10 cellular contexts compared by ENCODE assay signal in genomic region chr10:83539528-83540308, GRCh38.
DNase-seq lines count a peak whose midpoint lies in the region; ATAC-seq and TF ChIP-seq lines count a peak whose summit lies in the region.
"Had no signal": no experiment of that assay in that cellular context is flagged by ENCODE, and none has a peak within 500 bp of the region (broad histone marks: within the 10 kb centered on the region; RNA-seq: fewer than 3 reads in every experiment).

No MANE protein-coding gene starts in this region.

- H2AFZ ChIP-seq in PC-3 (ENCODE audit: low read length) = no peak overlapping the region

- H3K4me2 ChIP-seq in PC-3 (ENCODE audit: low read length) = no peak overlapping the region

- H3K79me2 ChIP-seq in PC-3 (ENCODE audit: low read length) = no peaks in the 10 kb centered on the region

- no peaks in the 10 kb centered on the region for H3K36me3 Mint-ChIP-seq in activated CD4-positive, alpha-beta T cell treated with anti-CD3 and anti-CD28 coated beads for 36 hours (ENCODE audit: low read depth)
- H3K36me3 Mint-ChIP-seq: CD4-positive, CD25-positive, alpha-beta regulatory T cell had no signal

- H3K9me3 Mint-ChIP-seq in activated CD4-positive, alpha-beta T cell treated with anti-CD3 and anti-CD28 coated beads for 36 hours (ENCODE audit: low read depth) = peaks cover 3% of the 10 kb centered on the region

- H3K27me3 ChIP-seq in PC-3 (ENCODE audit: low read length) = no peaks in the 10 kb centered on the region

- H4K20me1 ChIP-seq in PC-3 (ENCODE audit: low read length) = no peaks in the 10 kb centered on the region

- H3K27me3 Mint-ChIP-seq in activated CD4-positive, alpha-beta T cell treated with anti-CD3 and anti-CD28 coated beads for 36 hours = no peaks in the 10 kb centered on the region
- H3K27me3 Mint-ChIP-seq: CD4-positive, CD25-positive, alpha-beta regulatory T cell had no signal

- CTCF ChIA-PET in activated CD4-positive, alpha-beta T cell treated with anti-CD3 and anti-CD28 coated beads for 36 hours (lab: Charles Lee) = interaction anchor here (0.8 to 1.4 kb wide), 2 partner anchors 10 to 16 kb away, joined by 3 read pairs; no protein-coding TSS in a partner anchor
- CTCF ChIA-PET in RWPE1 (lab: Yijun Ruan, JAX) (interaction anchor here (0.6 kb wide), 1 partner anchor 11 kb away, joined by 5 read pairs; no protein-coding TSS in a partner anchor), PC-3 (lab: Charles Lee) (no interaction called here)

- H3K9me2 ChIP-seq in PC-3 (replicated peaks; ENCODE audit: low read length) = no peaks in the 10 kb centered on the region

- no peak overlapping the region for H3K4me3 Mint-ChIP-seq in activated CD4-positive, alpha-beta T cell treated with anti-CD3 and anti-CD28 coated beads for 36 hours
- H3K4me3 Mint-ChIP-seq: CD4-positive, CD25-positive, alpha-beta regulatory T cell had no signal

- peak; percentile 69 for ATAC-seq in GM21529 (IDR thresholded peaks at IDR 0.05; ENCODE audit: unreplicated experiment)
- no peak for ATAC-seq in activated CD4-positive, alpha-beta T cell treated with anti-CD3 and anti-CD28 coated beads for 36 hours
- no peak for ATAC-seq in PC-3

- intact Hi-C loops in activated CD4-positive, alpha-beta T cell treated with anti-CD3 and anti-CD28 coated beads for 36 hours (cut with DNase I, micrococcal nuclease) = no loop called here
- intact Hi-C loops in PC-3 (cut with micrococcal nuclease) = no loop called here

- H3K4me1 ChIP-seq in PC-3 (ENCODE audit: insufficient read depth, low read length) = no peaks in the 10 kb centered on the region

- no peak overlapping the region for H3K27ac Mint-ChIP-seq in activated CD4-positive, alpha-beta T cell treated with anti-CD3 and anti-CD28 coated beads for 36 hours
- H3K27ac Mint-ChIP-seq: CD4-positive, CD25-positive, alpha-beta regulatory T cell had no signal

- DNase-seq in AG10803 (ENCODE audit: low read depth) (peak; percentile 26), NCI-H69 (lab: John Stamatoyannopoulos, UW) (peak; percentile 80), iPS-NIHi7 (ENCODE audit: extremely low spot score) (peak; percentile 27), NCI-H1694 treated with DMSO at 0.1 percent for 48 hours (lab: John Stamatoyannopoulos, UW) (no peak), RWPE1 (ENCODE audit: low spot score) (no peak), PC-3 (no peak)
- DNase-seq in activated CD4-positive, alpha-beta T cell treated with anti-CD3 and anti-CD28 coated beads for 36 hours = no peak
- DNase-seq: CD4-positive, CD25-positive, alpha-beta regulatory T cell; central memory CD4-positive, alpha-beta T cell had no signal

- no TSS peak for BruUV-seq in PC-3 (replicated peaks; lab: Mats Ljungman, UMichigan)

- H3K9ac ChIP-seq in PC-3 (ENCODE audit: low read length) = no peak overlapping the region

- H3K27ac ChIP-seq in RWPE1 (no peak overlapping the region), PC-3 (ENCODE audit: low read length) (no peak overlapping the region)

- H3K4me1 Mint-ChIP-seq in activated CD4-positive, alpha-beta T cell treated with anti-CD3 and anti-CD28 coated beads for 36 hours = no peaks in the 10 kb centered on the region
- H3K4me1 Mint-ChIP-seq: CD4-positive, CD25-positive, alpha-beta regulatory T cell had no signal

- H3K36me3 ChIP-seq in PC-3 (ENCODE audit: low read depth, low read length) = no peaks in the 10 kb centered on the region

- TF ChIP-seq CTCF in AG10803 (conservative IDR thresholded peaks at IDR 0.05; ENCODE audit: low read length) (no peak), RWPE1 (conservative IDR thresholded peaks at IDR 0.05; ENCODE audit: low read depth) (no peak), PC-3 (conservative IDR thresholded peaks at IDR 0.05; ENCODE audit: low read depth, low read length) (no peak)

- POLR2A ChIA-PET in activated CD4-positive, alpha-beta T cell treated with anti-CD3 and anti-CD28 coated beads for 36 hours (lab: Charles Lee) = no interaction called here
- POLR2A ChIA-PET in RWPE1 (lab: Yijun Ruan, JAX; ENCODE audit: low non-redundant PET) = no interaction called here
- POLR2A ChIA-PET in PC-3 (lab: Charles Lee; ENCODE audit: unreplicated experiment) = no interaction called here

- H3F3A ChIP-seq in PC-3 (ENCODE audit: low read length, unreplicated experiment) = no peaks in the 10 kb centered on the region

- no peak overlapping the region for H3K4me3 ChIP-seq in AG10803 (ENCODE audit: low read length)
- H3K4me3 ChIP-seq in PC-3 (ENCODE audit: low read length) = no peak overlapping the region

- no peaks in the 10 kb centered on the region for H3K9me3 ChIP-seq in PC-3 (ENCODE audit: low read length)

Comparison
In these comparisons a context has a peak if more than half of its experiments do, and no peak if none do; other contexts are left out.
1. DNase-seq: peak in AG10803 (single experiment), NCI-H69 (single experiment) and iPS-NIHi7 (single experiment); none in NCI-H1694 treated with DMSO at 0.1 percent for 48 hours (single experiment), activated CD4-positive, alpha-beta T cell treated with anti-CD3 and anti-CD28 coated beads for 36 hours (single experiment), RWPE1 (single experiment) and PC-3 (single experiment).